9 cellular contexts compared by ENCODE assay signal in genomic region chr18:2982452-2983172, GRCh38. TPM values are rescaled to one million over a fixed set of nuclear protein-coding genes. Genes with fewer than 3 reads are reported as not detected.
DNase-seq lines count a peak whose midpoint lies in the region; TF ChIP-seq lines count a peak whose summit lies in the region.
"Had no signal": no experiment of that assay in that cellular context is flagged by ENCODE, and none has a peak within 500 bp of the region (broad histone marks: within the 10 kb centered on the region; RNA-seq: fewer than 3 reads in every experiment).

No MANE protein-coding gene starts in this region.

- H3K4me3 ChIP-seq in GM06990 (replicated peaks; ENCODE audit: low read depth, low read length): peak overlapping the region; percentile 37
- H3K4me3 ChIP-seq in endocrine pancreas (ENCODE audit: control insufficient read depth, insufficient read depth, low read length): peak overlapping the region; percentile 15
- H3K4me3 ChIP-seq in sigmoid colon: no peak overlapping the region

- H3K9me3 Mint-ChIP-seq in glutamatergic neuron (ENCODE audit: unreplicated experiment): no peaks in the 10 kb centered on the region

- H3K27me3 Mint-ChIP-seq in glutamatergic neuron (ENCODE audit: unreplicated experiment): no peaks in the 10 kb centered on the region

- no peaks in the 10 kb centered on the region for H3K36me3 Mint-ChIP-seq in glutamatergic neuron (ENCODE audit: unreplicated experiment)

- H3K36me3 ChIP-seq in GM06990 (ENCODE audit: control insufficient read depth, insufficient read depth, low read length) (no peaks in the 10 kb centered on the region), endocrine pancreas (ENCODE audit: control insufficient read depth, insufficient read depth, low read length) (no peaks in the 10 kb centered on the region), sigmoid colon (no peaks in the 10 kb centered on the region)

- H3K9ac ChIP-seq in endocrine pancreas (ENCODE audit: control insufficient read depth, insufficient read depth, low read length): no peak overlapping the region

- H3K9me3 ChIP-seq in endocrine pancreas (ENCODE audit: control insufficient read depth, low read length) (no peaks in the 10 kb centered on the region), sigmoid colon (no peaks in the 10 kb centered on the region)

- TF ChIP-seq CTCF in GM06990 (IDR thresholded peaks at IDR 0.05; ENCODE audit: insufficient read depth, low read length, poor library complexity, severe bottlenecking) (no peak), sigmoid colon (IDR thresholded peaks at IDR 0.05) (peak in 1 of 4 experiments; percentile 13), glutamatergic neuron (IDR thresholded peaks at IDR 0.05; ENCODE audit: partially characterized antibody, unreplicated experiment) (no peak)

- WGBS in sigmoid colon, 2 donors: 72 to 87% methylated on average over 1 of the region's 1 CpG

- H3K4me1 Mint-ChIP-seq in glutamatergic neuron (ENCODE audit: low read depth, unreplicated experiment): peaks cover 2% of the 10 kb centered on the region

- H3K27ac ChIP-seq in sigmoid colon: peak overlapping the region; percentile 65 to 78 (median 72)

- DNase-seq in GM06990 (ENCODE audit: extremely low read depth, insufficient read length): no peak
- DNase-seq in RPMI8226: peak; percentile 31
- no peak for DNase-seq in sigmoid colon
- DNase-seq in head of caudate nucleus: no peak
- DNase-seq in SIG-M5 treated with dmso at 0.1 percent for 504 hours (lab: John Stamatoyannopoulos, UW; ENCODE audit: unreplicated experiment): no peak
- no peak for DNase-seq in ureter (ENCODE audit: low spot score)
- no peak for DNase-seq in glutamatergic neuron
- DNase-seq: NCI-H2107 had no signal

- peaks cover 42% of the 10 kb centered on the region for H3K4me1 ChIP-seq in endocrine pancreas (ENCODE audit: control insufficient read depth, insufficient read depth, low read length)
- peaks cover 0 to 63% (median 60%) of the 10 kb centered on the region in 4 donors for H3K4me1 ChIP-seq in sigmoid colon

- H3K4me3 Mint-ChIP-seq in glutamatergic neuron (ENCODE audit: unreplicated experiment): no peak overlapping the region

- H3K27me3 ChIP-seq in GM06990 (replicated peaks; ENCODE audit: control insufficient read depth, insufficient read depth, low read length): no peaks in the 10 kb centered on the region
- H3K27me3 ChIP-seq in endocrine pancreas (ENCODE audit: control insufficient read depth, insufficient read depth, low read length): no peaks in the 10 kb centered on the region
- H3K27me3 ChIP-seq in sigmoid colon: no peaks in the 10 kb centered on the region

- no peak for TF ChIP-seq EP300 in sigmoid colon (IDR thresholded peaks at IDR 0.05)

- intact Hi-C loops in sigmoid colon (cut with DNase I) (no loop called here), head of caudate nucleus (cut with DNase I) (no loop called here)

- H3K27ac Mint-ChIP-seq in glutamatergic neuron (ENCODE audit: unreplicated experiment): no peak overlapping the region

- no peak for TF ChIP-seq POLR2A in sigmoid colon (IDR thresholded peaks at IDR 0.05)

RNA-seq across cellular contexts. Expression of gene LPIN2, which starts 30.3 kb away (rescaled TPM):
- total RNA-seq in sigmoid colon: 10 to 100 TPM; 13.6 to 31.5 (median 18.0) TPM
- polyA plus RNA-seq in sigmoid colon: 10 to 100 TPM; 16.2 to 34.9 (median 28.5) TPM
- total RNA-seq in ureter: 14.1 TPM
- 7.6 TPM for total RNA-seq in glutamatergic neuron (ENCODE audit: unreplicated experiment)

Comparison
In these comparisons a context has a peak if more than half of its experiments do, and no peak if none do; other contexts are left out.
1. H3K4me3 ChIP-seq: peak in GM06990 (single experiment) and endocrine pancreas (single experiment); none in sigmoid colon (0 of 4).